ENCODE assay signal across 8 cellular contexts in genomic region chr17:75515523-75516254, GRCh38. TPM values are rescaled to one million over a fixed set of nuclear protein-coding genes. Genes with fewer than 3 reads are reported as not detected.
DNase-seq lines count a peak whose midpoint lies in the region; ATAC-seq and TF ChIP-seq lines count a peak whose summit lies in the region.

A gene with protein sequence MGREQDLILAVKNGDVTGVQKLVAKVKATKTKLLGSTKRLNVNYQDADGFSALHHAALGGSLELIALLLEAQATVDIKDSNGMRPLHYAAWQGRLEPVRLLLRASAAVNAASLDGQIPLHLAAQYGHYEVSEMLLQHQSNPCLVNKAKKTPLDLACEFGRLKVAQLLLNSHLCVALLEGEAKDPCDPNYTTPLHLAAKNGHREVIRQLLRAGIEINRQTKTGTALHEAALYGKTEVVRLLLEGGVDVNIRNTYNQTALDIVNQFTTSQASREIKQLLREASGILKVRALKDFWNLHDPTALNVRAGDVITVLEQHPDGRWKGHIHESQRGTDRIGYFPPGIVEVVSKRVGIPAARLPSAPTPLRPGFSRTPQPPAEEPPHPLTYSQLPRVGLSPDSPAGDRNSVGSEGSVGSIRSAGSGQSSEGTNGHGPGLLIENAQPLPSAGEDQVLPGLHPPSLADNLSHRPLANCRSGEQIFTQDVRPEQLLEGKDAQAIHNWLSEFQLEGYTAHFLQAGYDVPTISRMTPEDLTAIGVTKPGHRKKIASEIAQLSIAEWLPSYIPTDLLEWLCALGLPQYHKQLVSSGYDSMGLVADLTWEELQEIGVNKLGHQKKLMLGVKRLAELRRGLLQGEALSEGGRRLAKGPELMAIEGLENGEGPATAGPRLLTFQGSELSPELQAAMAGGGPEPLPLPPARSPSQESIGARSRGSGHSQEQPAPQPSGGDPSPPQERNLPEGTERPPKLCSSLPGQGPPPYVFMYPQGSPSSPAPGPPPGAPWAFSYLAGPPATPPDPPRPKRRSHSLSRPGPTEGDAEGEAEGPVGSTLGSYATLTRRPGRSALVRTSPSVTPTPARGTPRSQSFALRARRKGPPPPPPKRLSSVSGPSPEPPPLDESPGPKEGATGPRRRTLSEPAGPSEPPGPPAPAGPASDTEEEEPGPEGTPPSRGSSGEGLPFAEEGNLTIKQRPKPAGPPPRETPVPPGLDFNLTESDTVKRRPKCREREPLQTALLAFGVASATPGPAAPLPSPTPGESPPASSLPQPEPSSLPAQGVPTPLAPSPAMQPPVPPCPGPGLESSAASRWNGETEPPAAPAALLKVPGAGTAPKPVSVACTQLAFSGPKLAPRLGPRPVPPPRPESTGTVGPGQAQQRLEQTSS (N-terminal part only) (minus strand): TSS chr17:75515537. CDS start chr17:75513804, 1,733 bp downstream.

- H3K4me3 Mint-ChIP-seq in Calu3 (ENCODE audit: low read depth, unreplicated experiment), result peak within 1 kb of the TSS; percentile 77
- peak within 1 kb of the TSS; percentile 84 to 88 for H3K4me3 Mint-ChIP-seq in activated T-cell treated with anti-CD3 and anti-CD28 coated beads, Interleukin-2, amount 50 U/mL, for 72 hours

- H3K9me3 ChIP-seq in PC-3 (ENCODE audit: low read length) (no peaks in the 10 kb centered on the region), esophagus muscularis mucosa (no peaks in the 10 kb centered on the region), muscle layer of duodenum (ENCODE audit: control insufficient read depth in 1 of 2, low read length in 2 of 2) (no peaks in the 10 kb centered on the region)

- TF ChIP-seq POLR2A in esophagus muscularis mucosa (IDR thresholded peaks at IDR 0.05; ENCODE audit: low read depth), result no peak

- peak within 1 kb of the TSS; percentile 73 for H3K9ac ChIP-seq in PC-3 (ENCODE audit: low read length)

- peaks cover 47% of the 10 kb centered on the region for H3K4me1 ChIP-seq in PC-3 (ENCODE audit: insufficient read depth, low read length)
- peaks cover 47 to 69% (median 60%) of the 10 kb centered on the region in 4 donors for H3K4me1 ChIP-seq in esophagus muscularis mucosa
- H3K4me1 ChIP-seq in muscle layer of duodenum (ENCODE audit: control insufficient read depth in 1 of 2, insufficient read depth in 2 of 2, low read length in 2 of 2), result peaks cover 10 to 44% of the 10 kb centered on the region in 2 donors

- POLR2A ChIA-PET in PC-3 (lab: Charles Lee; ENCODE audit: unreplicated experiment), result interaction anchor here (0.6 kb wide), 1 partner anchor 11 kb away, joined by 6 read pairs; no protein-coding TSS in a partner anchor

- H3K27me3 ChIP-seq in PC-3 (ENCODE audit: low read length) (no peaks in the 10 kb centered on the region), esophagus muscularis mucosa (no peaks in the 10 kb centered on the region), muscle layer of duodenum (ENCODE audit: low read depth, low read length) (no peaks in the 10 kb centered on the region)

- no peaks in the 10 kb centered on the region for H3K27me3 Mint-ChIP-seq in Calu3 (ENCODE audit: unreplicated experiment)
- H3K27me3 Mint-ChIP-seq in activated T-cell treated with anti-CD3 and anti-CD28 coated beads, Interleukin-2, amount 50 U/mL, for 72 hours (ENCODE audit: low read depth), result no peaks in the 10 kb centered on the region

- peaks cover 24% of the 10 kb centered on the region for H4K20me1 ChIP-seq in PC-3 (ENCODE audit: low read length)

- peak; percentile 96 for TF ChIP-seq CTCF in Calu3 (IDR thresholded peaks at IDR 0.05; ENCODE audit: unreplicated experiment)
- TF ChIP-seq CTCF in PC-3 (conservative IDR thresholded peaks at IDR 0.05; ENCODE audit: low read depth, low read length), result peak; percentile 100
- TF ChIP-seq CTCF in esophagus muscularis mucosa (IDR thresholded peaks at IDR 0.05), result peak; percentile 96 to 97 (median 97)

- DNase-seq in Calu3, result peak; percentile 97
- peak; percentile 72 for DNase-seq in Jurkat, Clone E6-1 (ENCODE audit: low read depth, low spot score)
- DNase-seq in PC-3, result peak; percentile 98
- DNase-seq in activated T-cell treated with anti-CD3 and anti-CD28 coated beads, Interleukin-2, amount 50 U/mL, for 72 hours, result peak; percentile 89
- DNase-seq in esophagus muscularis mucosa (ENCODE audit: extremely low spot score), result peak; percentile 97
- peak; percentile 94 for DNase-seq in stimulated activated CD8-positive, alpha-beta memory T cell treated with anti-CD3 and anti-CD28 coated beads, Interleukin-4, amount 100 ng/mL, for 48 hours

- H3K36me3 ChIP-seq in PC-3 (ENCODE audit: low read depth, low read length) (no peaks in the 10 kb centered on the region; the same call in 1 of the 2 replicates), esophagus muscularis mucosa (peaks cover 0 to 38% (median 22%) of the 10 kb centered on the region in 4 donors), muscle layer of duodenum (ENCODE audit: control insufficient read depth in 1 of 2, insufficient read depth in 2 of 2, low read length in 2 of 2) (peaks cover 3 to 9% of the 10 kb centered on the region in 2 donors)

- peaks cover 58% of the 10 kb centered on the region for H3K79me2 ChIP-seq in PC-3 (ENCODE audit: low read length)

- peaks cover 69% of the 10 kb centered on the region for H3K36me3 Mint-ChIP-seq in Calu3 (ENCODE audit: insufficient read depth, unreplicated experiment)
- peaks cover 0 to 10% of the 10 kb centered on the region in 2 donors for H3K36me3 Mint-ChIP-seq in activated T-cell treated with anti-CD3 and anti-CD28 coated beads, Interleukin-2, amount 50 U/mL, for 72 hours (ENCODE audit: insufficient read depth in 2 of 2)

- no peaks in the 10 kb centered on the region for H3K9me3 Mint-ChIP-seq in Calu3 (ENCODE audit: low read depth, unreplicated experiment)
- no peaks in the 10 kb centered on the region for H3K9me3 Mint-ChIP-seq in activated T-cell treated with anti-CD3 and anti-CD28 coated beads, Interleukin-2, amount 50 U/mL, for 72 hours

- CTCF ChIA-PET in Calu3 (lab: Charles Lee), result interaction anchor here (0.8 to 1.6 kb wide), 10 partner anchors 10 to 117 kb away, joined by 3 to 23 read pairs (median 5); partner anchors contain the start of genes LLGL2, SMIM5 and TMEM94
- CTCF ChIA-PET in PC-3 (lab: Charles Lee), result interaction anchor here (0.9 to 3.1 kb wide), 7 partner anchors 10 to 243 kb away, joined by 3 to 18 read pairs (median 8); partner anchors contain the start of gene LLGL2

- H3K9me2 ChIP-seq in PC-3 (replicated peaks; ENCODE audit: low read length), result no peaks in the 10 kb centered on the region

- H3K27ac ChIP-seq in PC-3 (ENCODE audit: low read length), result peak within 1 kb of the TSS; percentile 8
- H3K27ac ChIP-seq in esophagus muscularis mucosa (replicated peaks in 1 of 4), result peak within 1 kb of the TSS; percentile 93 to 96 (median 94)
- peak within 1 kb of the TSS; percentile 45 for H3K27ac ChIP-seq in muscle layer of duodenum (ENCODE audit: low read length)

- ATAC-seq in GM21529 (IDR thresholded peaks at IDR 0.05; ENCODE audit: unreplicated experiment), result peak; percentile 46
- peak; percentile 71 for ATAC-seq in PC-3
- peak; percentile 61 to 63 for ATAC-seq in activated T-cell treated with anti-CD3 and anti-CD28 coated beads, Interleukin-2, amount 50 U/mL, for 72 hours (replicated peaks in 1 of 2)

- intact Hi-C loops in Calu3 (cut with micrococcal nuclease; ENCODE audit: unreplicated experiment), result loop anchor here (5.0 kb wide), 2 partner anchors 72 to 88 kb away; partner anchors contain the start of gene MYO15B
- intact Hi-C loops in PC-3 (cut with micrococcal nuclease), result loop anchor here (1.0 to 5.0 kb wide), 5 partner anchors 47 to 117 kb away; partner anchors contain the start of genes SMIM5 and TMEM94
- intact Hi-C loops in esophagus muscularis mucosa (cut with DNase I), result loop anchor here (1.0 to 10.0 kb wide), 3 partner anchors 77 to 231 kb away; partner anchors contain the start of gene SLC25A19

- H3K4me2 ChIP-seq in PC-3 (ENCODE audit: low read length), result peak within 1 kb of the TSS; percentile 93

- WGBS in esophagus muscularis mucosa, result 0% methylated on average over 40 of the region's 75 CpGs

- H3K27ac Mint-ChIP-seq in Calu3 (ENCODE audit: unreplicated experiment), result no peak within 1 kb of the TSS
- H3K27ac Mint-ChIP-seq in activated T-cell treated with anti-CD3 and anti-CD28 coated beads, Interleukin-2, amount 50 U/mL, for 72 hours, result no peak within 1 kb of the TSS

- H3F3A ChIP-seq in PC-3 (ENCODE audit: low read length, unreplicated experiment), result no peaks in the 10 kb centered on the region

- TF ChIP-seq EP300 in esophagus muscularis mucosa (IDR thresholded peaks at IDR 0.05), result no peak

- H2AFZ ChIP-seq in PC-3 (ENCODE audit: low read length), result peak within 1 kb of the TSS; percentile 96

- H3K4me3 ChIP-seq in Jurkat, Clone E6-1 (ENCODE audit: low read length), result peak within 1 kb of the TSS; percentile 79
- H3K4me3 ChIP-seq in PC-3 (ENCODE audit: low read length) (peak within 1 kb of the TSS; percentile 78), esophagus muscularis mucosa (peak within 1 kb of the TSS; percentile 92 to 98 (median 96)), muscle layer of duodenum (ENCODE audit: low read depth in 1 of 2, low read length in 2 of 2) (peak within 1 kb of the TSS; percentile 68 to 83)

- peaks cover 38% of the 10 kb centered on the region for H3K4me1 Mint-ChIP-seq in Calu3 (ENCODE audit: low read depth, unreplicated experiment)
- peaks cover 18% of the 10 kb centered on the region for H3K4me1 Mint-ChIP-seq in activated T-cell treated with anti-CD3 and anti-CD28 coated beads, Interleukin-2, amount 50 U/mL, for 72 hours (ENCODE audit: low read depth)

- BruUV-seq in Calu3 (replicated peaks; lab: Mats Ljungman, UMichigan) (no TSS peak), PC-3 (replicated peaks; lab: Mats Ljungman, UMichigan) (no TSS peak)

RNA-seq across cellular contexts. Expression of the gene that starts here (rescaled TPM):
- 30.0 and 30.4 TPM in 2 replicates for total RNA-seq in Calu3 (2022)
- 11.1 TPM for polyA plus RNA-seq in Jurkat, Clone E6-1 (2012; ENCODE audit: insufficient read depth, insufficient read length)
- total RNA-seq in PC-3 (2014; rRNA removed), result 22.0 and 28.3 TPM in 2 replicates
- 1 to 10 TPM; 4.1 to 6.6 TPM for total RNA-seq in activated T-cell treated with anti-CD3 and anti-CD28 coated beads, Interleukin-2, amount 50 U/mL, for 72 hours
- total RNA-seq in esophagus muscularis mucosa, result 10 to 100 TPM; 16.2 to 43.5 (median 35.5) TPM

Comparison
In these comparisons a context has a peak if more than half of its experiments do, and no peak if none do; other contexts are left out.
1. Peak in every context shown above with its lines: DNase-seq, ATAC-seq, H3K4me3 ChIP-seq and H3K27ac ChIP-seq.
2. H3K27ac ChIP-seq: peak in every context shown above with its lines; median percentile 94 in esophagus muscularis mucosa; 45 in muscle layer of duodenum; 8 in PC-3.